1 cellular context compared by ENCODE assay signal in genomic region chr11:75403037-75403436, GRCh38.
TF ChIP-seq lines count a peak whose summit lies in the region.

No MANE protein-coding gene starts in this region.

TF ChIP-seq in GM23338, 12 proteins besides CTCF, POLR2A, EP300 and RAD21 (continued from another document):
- TF ChIP-seq ZNF462 (CRISPR knock-in tag; IDR thresholded peaks at IDR 0.05) (no peak), CREB1 (CRISPR knock-in tag; IDR thresholded peaks at IDR 0.05; ENCODE audit: low read depth) (no peak), ZNF114 (CRISPR knock-in tag; IDR thresholded peaks at IDR 0.05) (no peak), ZNF331 (CRISPR knock-in tag; IDR thresholded peaks at IDR 0.05; ENCODE audit: low read depth) (no peak), STAT1 (IDR thresholded peaks at IDR 0.05; ENCODE audit: unreplicated experiment) (no peak), EZH2 (IDR thresholded peaks at IDR 0.05; ENCODE audit: low read depth, unreplicated experiment) (no peak)
